21 cellular contexts compared by ENCODE assay signal in genomic region chr9:71644819-71645362, GRCh38.
DNase-seq lines count a peak whose midpoint lies in the region; ATAC-seq, FAIRE-seq and TF ChIP-seq lines count a peak whose summit lies in the region.
"Had no signal": no experiment of that assay in that cellular context is flagged by ENCODE, and none has a peak within 500 bp of the region (broad histone marks: within the 10 kb centered on the region; RNA-seq: fewer than 3 reads in every experiment).

No MANE protein-coding gene starts in this region.

- H2AFZ ChIP-seq in HepG2 (ENCODE audit: low read length) (no peak overlapping the region), trophoblast cell (ENCODE audit: insufficient read depth, low read length, poor library complexity) (no peak overlapping the region)

- no peak overlapping the region for H3K4ac ChIP-seq in trophoblast cell (ENCODE audit: low read depth, low read length)

- H2BK120ac ChIP-seq in trophoblast cell (ENCODE audit: insufficient read depth, low read length, poor library complexity) = peak overlapping the region; percentile 10

- H4K12ac ChIP-seq in trophoblast cell (ENCODE audit: low read depth, low read length) = no peak overlapping the region

- POLR2A ChIA-PET in HepG2 (lab: Yijun Ruan, JAX) (no interaction called here), HEK293 (lab: Yijun Ruan, JAX) (no interaction called here)

- ATAC-seq in HepG2 (no peak), right lobe of liver (no peak)
- ATAC-seq: Panc1 had no signal

- H3K9me3 ChIP-seq in HepG2 (ENCODE audit: low read length) = no peaks in the 10 kb centered on the region
- H3K9me3 ChIP-seq in right lobe of liver = no peaks in the 10 kb centered on the region
- no peaks in the 10 kb centered on the region for H3K9me3 ChIP-seq in HEK293 (ENCODE audit: control insufficient read depth, insufficient read depth, low read depth, low read length)
- no peaks in the 10 kb centered on the region for H3K9me3 ChIP-seq in esophagus muscularis mucosa
- no peaks in the 10 kb centered on the region for H3K9me3 ChIP-seq in trophoblast cell (ENCODE audit: insufficient read depth, low read depth, low read length)
- H3K9me3 ChIP-seq in breast epithelium = no peaks in the 10 kb centered on the region
- H3K9me3 ChIP-seq: BLaER1 had no signal

- H3K79me2 ChIP-seq in HepG2 (ENCODE audit: insufficient read depth, low read length) (no peaks in the 10 kb centered on the region), trophoblast cell (ENCODE audit: control insufficient read depth, insufficient read depth, low read length, poor library complexity) (no peaks in the 10 kb centered on the region)

- BruUV-seq in HepG2 (replicated peaks; lab: Mats Ljungman, UMichigan) = no TSS peak

- TF ChIP-seq CTCF in HepG2 (CRISPR knock-in tag; IDR thresholded peaks at IDR 0.05) (no peak), right lobe of liver (IDR thresholded peaks at IDR 0.05) (no peak), HEK293 (tag by site-specific recombination; IDR thresholded peaks at IDR 0.05) (no peak), esophagus muscularis mucosa (IDR thresholded peaks at IDR 0.05) (no peak), GM10266 (IDR thresholded peaks at IDR 0.05; ENCODE audit: control insufficient read depth, insufficient read depth, low read depth, missing control alignments) (no peak), breast epithelium (IDR thresholded peaks at IDR 0.05) (no peak)

- no peak for TF ChIP-seq RAD21 in HepG2 (CRISPR knock-in tag; IDR thresholded peaks at IDR 0.05)

- no peak overlapping the region for H2AK5ac ChIP-seq in trophoblast cell (ENCODE audit: low read length)

- no peak overlapping the region for H3K4me3 ChIP-seq in HepG2 (replicated peaks in 1 of 3; ENCODE audit: insufficient read depth in 1 of 3, low read depth in 2 of 3, low read length in 3 of 3)
- no peak overlapping the region for H3K4me3 ChIP-seq in right lobe of liver
- H3K4me3 ChIP-seq in HEK293 (ENCODE audit: low read depth, low read length) = no peak overlapping the region
- H3K4me3 ChIP-seq in esophagus muscularis mucosa = no peak overlapping the region
- no peak overlapping the region for H3K4me3 ChIP-seq in trophoblast cell (ENCODE audit: low read depth, low read length)
- H3K4me3 ChIP-seq in breast epithelium = no peak overlapping the region
- H3K4me3 ChIP-seq: BLaER1 had no signal

- FAIRE-seq in HepG2 (lab: Jason Lieb, UNC) = no peak
- FAIRE-seq: H54 had no signal

- 95% methylated on average over 1 of the region's 1 CpG for WGBS in HepG2 (ENCODE audit: low lambda C conversion rate)
- WGBS in right lobe of liver (ENCODE audit: insufficient coverage, low coverage, low lambda C conversion rate, missing lambda C conversion rate) = 57% methylated on average over 1 of the region's 1 CpG
- WGBS in esophagus muscularis mucosa = 83% methylated on average over 1 of the region's 1 CpG
- no CpG with 5 or more reads among the region's 1 CpG for WGBS in trophoblast cell (ENCODE audit: extremely low coverage, insufficient coverage, insufficient read length)

- no peak overlapping the region for H4K8ac ChIP-seq in trophoblast cell (ENCODE audit: low read depth, low read length)

- H3K79me1 ChIP-seq in trophoblast cell (ENCODE audit: low read length) = peaks cover 5% of the 10 kb centered on the region

- H4K20me1 ChIP-seq in HepG2 (ENCODE audit: insufficient read depth, low read length) = no peaks in the 10 kb centered on the region
- H4K20me1 ChIP-seq: BLaER1 had no signal

- intact Hi-C loops in HepG2 (cut with micrococcal nuclease; ENCODE audit: unreplicated experiment) (no loop called here), right lobe of liver (cut with DNase I) (no loop called here), esophagus muscularis mucosa (cut with DNase I) (no loop called here), breast epithelium (cut with DNase I; ENCODE audit: low total_unique reads) (no loop called here)

- H3K27ac ChIP-seq in HepG2 (ENCODE audit: extremely low read length, insufficient read depth, low read length) = no peak overlapping the region
- H3K27ac ChIP-seq in right lobe of liver = no peak overlapping the region
- H3K27ac ChIP-seq in HEK293 (ENCODE audit: extremely low read depth, low read depth, low read length) = no peak overlapping the region
- no peak overlapping the region for H3K27ac ChIP-seq in esophagus muscularis mucosa (replicated peaks in 1 of 4)
- H3K27ac ChIP-seq in trophoblast cell (ENCODE audit: low read depth, low read length) = no peak overlapping the region
- H3K27ac ChIP-seq in breast epithelium = no peak overlapping the region
- H3K27ac ChIP-seq: BLaER1, KMS-11, RWPE1 had no signal

- no peak for TF ChIP-seq EP300 in HepG2 (IDR thresholded peaks at IDR 0.05; ENCODE audit: low read depth in 2 of 2, low read length in 2 of 2)
- no peak for TF ChIP-seq EP300 in HepG2 (CRISPR knock-in tag; IDR thresholded peaks at IDR 0.05; ENCODE audit: borderline replicate concordance)
- TF ChIP-seq EP300 in esophagus muscularis mucosa (IDR thresholded peaks at IDR 0.05) = no peak

- CTCF ChIA-PET in HepG2 (lab: Yijun Ruan, JAX; ENCODE audit: low intra/inter-chr PET ratio, low total read pairs) (no interaction called here), HEK293 (lab: Yijun Ruan, JAX) (no interaction called here)

- H3K4me2 ChIP-seq in HepG2 (ENCODE audit: low read depth, low read length) (no peak overlapping the region), trophoblast cell (ENCODE audit: low read length) (no peak overlapping the region)
- H3K4me2 ChIP-seq: BLaER1, KMS-11 had no signal

- no peak overlapping the region for H4K91ac ChIP-seq in trophoblast cell (ENCODE audit: low read depth, low read length)

- H3K4me1 ChIP-seq in HepG2 (ENCODE audit: insufficient read depth, low read length) = peaks cover 29% of the 10 kb centered on the region
- peaks cover 0 to 3% (median 2%) of the 10 kb centered on the region in 4 donors for H3K4me1 ChIP-seq in right lobe of liver
- no peaks in the 10 kb centered on the region for H3K4me1 ChIP-seq in HEK293 (ENCODE audit: control insufficient read depth, insufficient read depth, low read length)
- peaks cover 7 to 14% (median 13%) of the 10 kb centered on the region in 4 donors for H3K4me1 ChIP-seq in esophagus muscularis mucosa
- peaks cover 8% of the 10 kb centered on the region in 2 experiments for H3K4me1 ChIP-seq in trophoblast cell (ENCODE audit: control insufficient read depth in 1 of 2, insufficient read depth in 2 of 2, low read length in 2 of 2)
- peaks cover 0 to 2% of the 10 kb centered on the region in 2 donors for H3K4me1 ChIP-seq in breast epithelium

- H2BK12ac ChIP-seq in trophoblast cell (ENCODE audit: low read length) = no peak overlapping the region

- no peak overlapping the region for H3K14ac ChIP-seq in trophoblast cell (ENCODE audit: low read length)

- DNase-seq in HepG2 (ENCODE audit: low spot score) = no peak
- no peak for DNase-seq in right lobe of liver
- peak; percentile 19 for DNase-seq in esophagus muscularis mucosa (ENCODE audit: extremely low spot score)
- no peak for DNase-seq in trophoblast cell
- no peak for DNase-seq in EL
- no peak for DNase-seq in GM10266 (ENCODE audit: extremely low spot score)
- no peak for DNase-seq in breast epithelium (ENCODE audit: low spot score in 2 of 2)
- DNase-seq: CD8-positive, alpha-beta memory T cell; IMR-90; MM.1S; NCI-H1417; NCI-H1694; NCI-H2029 treated with DMSO at 0.1 percent for 48 hours; NCI-H526 treated with DMSO at 0.1 percent for 48 hours; SHP77 had no signal

- TF ChIP-seq POLR2A in HepG2 (IDR thresholded peaks at IDR 0.05; ENCODE audit: insufficient read depth in 1 of 2, low read depth in 2 of 2, low read length in 2 of 2) (no peak), right lobe of liver (IDR thresholded peaks at IDR 0.05) (no peak), esophagus muscularis mucosa (IDR thresholded peaks at IDR 0.05; ENCODE audit: low read depth) (no peak), breast epithelium (IDR thresholded peaks at IDR 0.05) (no peak)

- H3K27me3 ChIP-seq in HepG2 (ENCODE audit: control insufficient read depth in 1 of 2, insufficient read depth in 2 of 2, low read length in 2 of 2) (no peaks in the 10 kb centered on the region), right lobe of liver (no peaks in the 10 kb centered on the region), esophagus muscularis mucosa (no peaks in the 10 kb centered on the region), trophoblast cell (ENCODE audit: insufficient read depth, low read length) (no peaks in the 10 kb centered on the region), breast epithelium (no peaks in the 10 kb centered on the region)
- H3K27me3 ChIP-seq: BLaER1 had no signal

- H3K36me3 ChIP-seq in HepG2 (replicated peaks in 1 of 2; ENCODE audit: control insufficient read depth in 1 of 2, insufficient read depth in 2 of 2, low read length in 2 of 2) (no peaks in the 10 kb centered on the region), right lobe of liver (no peaks in the 10 kb centered on the region), HEK293 (ENCODE audit: control insufficient read depth in 2 of 2, insufficient read depth in 1 of 2, low read length in 2 of 2) (no peaks in the 10 kb centered on the region), esophagus muscularis mucosa (no peaks in the 10 kb centered on the region), trophoblast cell (ENCODE audit: control insufficient read depth in 1 of 2, insufficient read depth in 2 of 2, low read length in 2 of 2) (no peaks in the 10 kb centered on the region), breast epithelium (no peaks in the 10 kb centered on the region)
- H3K36me3 ChIP-seq: BLaER1 had no signal

- H2BK5ac ChIP-seq in trophoblast cell (ENCODE audit: low read depth, low read length, poor library complexity) = no peak overlapping the region

- H3K23ac ChIP-seq in trophoblast cell (ENCODE audit: low read length) = no peak overlapping the region

- H3K18ac ChIP-seq in trophoblast cell (ENCODE audit: low read length) = no peak overlapping the region

- no peak overlapping the region for H3K9ac ChIP-seq in HepG2 (ENCODE audit: insufficient read depth, low read depth, low read length)
- no peak overlapping the region for H3K9ac ChIP-seq in trophoblast cell (ENCODE audit: low read length)
- H3K9ac ChIP-seq: BLaER1, KMS-11 had no signal

- in situ Hi-C loops in HepG2 (cut with HindIII; ENCODE audit: extremely low pct_ligation_motif_present, low pct_unique_long_range_greater_than_20kb) = no loop called here

TF ChIP-seq in HEK293, 187 proteins besides CTCF, POLR2A, EP300 and RAD21:
- TF ChIP-seq PRDM1 (tag by site-specific recombination; IDR thresholded peaks at IDR 0.05) (peak; percentile 44; the same call in 1 of the 2 replicates), ZSCAN30 (tag by site-specific recombination; IDR thresholded peaks at IDR 0.05) (no peak), ZNF366 (tag by site-specific recombination; conservative IDR thresholded peaks at IDR 0.05) (peak; percentile 89)
